22 cellular contexts compared by ENCODE assay signal in genomic region chr10:4170633-4171314, GRCh38.
A peak's percentile ranks its signal among the peaks of the same experiment; 100 is the strongest.
DNase-seq lines count a peak whose midpoint lies in the region; ATAC-seq and TF ChIP-seq lines count a peak whose summit lies in the region.
"Had no signal": no experiment of that assay in that cellular context is flagged by ENCODE, and none has a peak within 500 bp of the region (broad histone marks: within the 10 kb centered on the region; RNA-seq: fewer than 3 reads in every experiment).

No MANE protein-coding gene starts in this region.

- H3K27ac Mint-ChIP-seq in mesothelial cell of epicardium = peak overlapping the region; percentile 26
- H3K27ac Mint-ChIP-seq: activated CD4-positive, alpha-beta T cell treated with anti-CD3 and anti-CD28 coated beads, Interleukin-2, amount 10 ng/mL, durations not matched to agents 24 days and 14 days had no signal

- H3K9me3 Mint-ChIP-seq in mesothelial cell of epicardium = peaks cover 20% of the 10 kb centered on the region
- H3K9me3 Mint-ChIP-seq: central memory CD8-positive, alpha-beta T cell had no signal

- no peaks in the 10 kb centered on the region for H3K27me3 Mint-ChIP-seq in mesothelial cell of epicardium (ENCODE audit: low read depth)
- H3K27me3 Mint-ChIP-seq: activated CD4-positive, alpha-beta T cell treated with anti-CD3 and anti-CD28 coated beads, Interleukin-2, amount 10 ng/mL, durations not matched to agents 24 days and 14 days; central memory CD8-positive, alpha-beta T cell had no signal

- H4K20me1 ChIP-seq in OCI-LY3 (ENCODE audit: insufficient read depth, low read length) (no peaks in the 10 kb centered on the region), Karpas-422 (ENCODE audit: insufficient read depth, low read depth, low read length) (no peaks in the 10 kb centered on the region)

- H3K9ac ChIP-seq in OCI-LY3 (ENCODE audit: low read length) (no peak overlapping the region), Karpas-422 (ENCODE audit: low read length) (no peak overlapping the region)

- H3K4me2 ChIP-seq in OCI-LY3 (ENCODE audit: low read length) (peak overlapping the region; percentile 11; the same call in 1 of the 2 replicates), Karpas-422 (ENCODE audit: low read depth, low read length, poor library complexity, severe bottlenecking) (no peak overlapping the region)

- DNase-seq in mesothelial cell of epicardium (ENCODE audit: low spot score in 2 of 2, unreplicated experiment in 2 of 2) = no peak
- DNase-seq in SW480 (ENCODE audit: low spot score) = no peak
- no peak for DNase-seq in Karpas-422
- DNase-seq: ACHN; activated CD4-positive, alpha-beta T cell treated with anti-CD3 and anti-CD28 coated beads, Interleukin-2, amount 10 ng/mL, durations not matched to agents 24 days and 14 days; activated CD8-positive, alpha-beta memory T cell treated with anti-CD3 and anti-CD28 coated beads, Interleukin-2, amount 50 U/mL, for 4 hours; activated gamma-delta T cell treated with Interleukin-2 at 50 U/mL for 16 hours; anterior cingulate cortex; DMS 273 treated with DMSO at 0.1 percent for 48 hours; H7; left lung; NCI-H1417; NCI-H524; SHP77 treated with DMSO at 0.1 percent for 48 hours; T-helper 1 cell had no signal

- H2AFZ ChIP-seq in OCI-LY3 (ENCODE audit: low read depth, low read length) (no peak overlapping the region), Karpas-422 (ENCODE audit: low read length) (no peak overlapping the region)

- peaks cover 6% of the 10 kb centered on the region for H3K4me1 Mint-ChIP-seq in mesothelial cell of epicardium
- H3K4me1 Mint-ChIP-seq: central memory CD8-positive, alpha-beta T cell had no signal

- H3K27ac ChIP-seq in OCI-LY3 (ENCODE audit: low read length) (no peak overlapping the region), Karpas-422 (ENCODE audit: low read length) (no peak overlapping the region)
- H3K27ac ChIP-seq: left lung had no signal

- ATAC-seq in GM18511 (IDR thresholded peaks at IDR 0.05; ENCODE audit: unreplicated experiment) (peak; percentile 57), HG02759 (IDR thresholded peaks at IDR 0.05; ENCODE audit: unreplicated experiment) (peak; percentile 47), GM21526 (IDR thresholded peaks at IDR 0.05; ENCODE audit: low FRiP score, unreplicated experiment) (no peak), HG03469 (IDR thresholded peaks at IDR 0.05; ENCODE audit: unreplicated experiment) (no peak)
- ATAC-seq: left lung had no signal

- no peaks in the 10 kb centered on the region for H3K27me3 ChIP-seq in OCI-LY3 (ENCODE audit: low read depth, low read length)
- H3K27me3 ChIP-seq in Karpas-422 (ENCODE audit: low read length) = no peaks in the 10 kb centered on the region
- H3K27me3 ChIP-seq: left lung had no signal

- H3K79me2 ChIP-seq in OCI-LY3 (ENCODE audit: low read length) (no peaks in the 10 kb centered on the region), Karpas-422 (ENCODE audit: low read length) (no peaks in the 10 kb centered on the region)

- H3K4me3 Mint-ChIP-seq in mesothelial cell of epicardium = no peak overlapping the region
- H3K4me3 Mint-ChIP-seq: activated CD4-positive, alpha-beta T cell treated with anti-CD3 and anti-CD28 coated beads, Interleukin-2, amount 10 ng/mL, durations not matched to agents 24 days and 14 days; CD14-positive monocyte; central memory CD8-positive, alpha-beta T cell had no signal

- TF ChIP-seq CTCF in OCI-LY3 (IDR thresholded peaks at IDR 0.05; ENCODE audit: low read depth, low read length) (no peak), mesothelial cell of epicardium (IDR thresholded peaks at IDR 0.05; ENCODE audit: unreplicated experiment) (no peak)

- H3K4me3 ChIP-seq in OCI-LY3 (ENCODE audit: low read length) (no peak overlapping the region), Karpas-422 (ENCODE audit: low read length) (no peak overlapping the region)
- H3K4me3 ChIP-seq: left lung had no signal

- H3K9me2 ChIP-seq in Karpas-422 (replicated peaks; ENCODE audit: insufficient read depth, low read length) = no peaks in the 10 kb centered on the region

- H3K9me3 ChIP-seq in OCI-LY3 (ENCODE audit: insufficient read depth, low read length) (no peaks in the 10 kb centered on the region), Karpas-422 (ENCODE audit: low read length) (no peaks in the 10 kb centered on the region)

- H3K36me3 Mint-ChIP-seq in mesothelial cell of epicardium = no peaks in the 10 kb centered on the region

- no peaks in the 10 kb centered on the region for H3K36me3 ChIP-seq in OCI-LY3 (replicated peaks; ENCODE audit: low read depth, low read length)
- H3K36me3 ChIP-seq in Karpas-422 (ENCODE audit: insufficient read depth, low read length) = no peaks in the 10 kb centered on the region
- H3K36me3 ChIP-seq: left lung had no signal

- H3K4me1 ChIP-seq in OCI-LY3 (ENCODE audit: low read length) (peaks cover 20% of the 10 kb centered on the region), Karpas-422 (ENCODE audit: low read length) (peaks cover 7% of the 10 kb centered on the region)
- H3K4me1 ChIP-seq: left lung had no signal

Comparison
In these comparisons a context has a peak if more than half of its experiments do, and no peak if none do; other contexts are left out.
1. ATAC-seq: peak in GM18511 (single experiment) and HG02759 (single experiment); none in GM21526 (single experiment) and HG03469 (single experiment).